In the genomic region with DNA sequence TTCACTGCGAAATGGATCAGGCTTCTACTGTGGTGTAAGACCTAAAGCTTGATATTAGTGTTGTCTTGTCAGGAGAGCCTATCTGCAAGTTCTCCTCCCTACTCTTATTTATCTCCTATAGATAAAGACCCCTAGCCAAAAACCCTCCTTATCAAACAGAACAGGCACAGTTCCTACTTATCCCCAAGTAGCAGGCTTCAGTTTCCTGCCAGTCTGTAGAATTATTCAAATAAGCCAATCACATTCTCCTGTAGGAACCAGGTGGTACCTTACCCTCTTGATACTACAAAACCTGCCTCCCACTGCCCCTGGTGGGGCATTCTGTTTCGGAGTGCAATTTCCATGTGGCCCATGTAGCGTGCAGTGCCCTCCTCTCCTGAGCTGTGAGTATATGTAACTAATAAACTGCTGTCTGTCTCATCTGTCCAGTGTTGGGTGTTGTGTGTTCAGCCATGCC, we compare ENCODE assay signal across 22 cellular contexts.
"Had no signal": no experiment of that assay in that cellular context is flagged by ENCODE, and none has a peak within 500 bp of the region (broad histone marks: within the 10 kb centered on the region; RNA-seq: fewer than 3 reads in every experiment).

No MANE protein-coding gene starts in this region.

- H3K27ac Mint-ChIP-seq: activated CD8-positive, alpha-beta memory T cell treated with anti-CD3 and anti-CD28 coated beads, Interleukin-2, amount 10 ng/mL, durations not matched to agents 7 days and 5 days; activated naive CD4-positive, alpha-beta T cell treated with anti-CD3 and anti-CD28 coated beads for 36 hours; activated naive CD8-positive, alpha-beta T cell treated with anti-CD3 and anti-CD28 coated beads, Interleukin-2, amount 50 U/mL, for 24 hours; activated T-helper 2 cell treated with anti-CD3 and anti-CD28 coated beads, Interferon-gamma antibody, Interleukin-2, Interleukin-4, amounts not matched to agents 10 μg/mL and 5 μg/mL and 100 μg/mL, durations not matched to agents 14 hours and 24 hours and 36 hours; T-helper 1 cell treated with Interleukin-12 subunit alpha and Interleukin-12 subunit beta and Interleukin-4 antibody, amounts not matched to agents 30 μg/mL and 1 μg/mL, for 36 hours had no signal

- H3K36me3 ChIP-seq: ascending aorta, breast epithelium, left lung, tibial nerve, uterus had no signal

- H3K4me1 ChIP-seq: ascending aorta, breast epithelium, left lung, tibial nerve, uterus had no signal

- H3K27ac ChIP-seq: ascending aorta, breast epithelium, left lung, skin epidermis, tibial nerve, uterus had no signal

- ATAC-seq: activated CD4-positive, CD25-positive, alpha-beta regulatory T cell treated with anti-CD3 and anti-CD28 coated beads, Interleukin-2, amount 50 U/mL, for 24 hours; activated CD8-positive, alpha-beta memory T cell treated with anti-CD3 and anti-CD28 coated beads, Interleukin-2, amount 10 ng/mL, durations not matched to agents 7 days and 5 days; activated naive CD8-positive, alpha-beta T cell treated with anti-CD3 and anti-CD28 coated beads, Interleukin-2, amount 50 U/mL, for 24 hours; left lung; right cardiac atrium had no signal

- H3K4me3 Mint-ChIP-seq: activated CD8-positive, alpha-beta memory T cell treated with anti-CD3 and anti-CD28 coated beads, Interleukin-2, amount 10 ng/mL, durations not matched to agents 7 days and 5 days; activated naive CD4-positive, alpha-beta T cell treated with anti-CD3 and anti-CD28 coated beads for 36 hours; activated naive CD8-positive, alpha-beta T cell treated with anti-CD3 and anti-CD28 coated beads, Interleukin-2, amount 50 U/mL, for 24 hours; nephron; T-helper 1 cell treated with Interleukin-12 subunit alpha and Interleukin-12 subunit beta and Interleukin-4 antibody, amounts not matched to agents 30 μg/mL and 1 μg/mL, for 36 hours had no signal

- H3K27me3 Mint-ChIP-seq: activated naive CD8-positive, alpha-beta T cell treated with anti-CD3 and anti-CD28 coated beads, Interleukin-2, amount 50 U/mL, for 24 hours had no signal

- DNase-seq: activated CD4-positive, alpha-beta T cell treated with anti-CD3 and anti-CD28 coated beads, Interleukin-2, amount 50 U/mL, for 48 hours; activated CD8-positive, alpha-beta memory T cell treated with anti-CD3 and anti-CD28 coated beads, Interleukin-2, amount 10 ng/mL, durations not matched to agents 7 days and 5 days; activated naive CD4-positive, alpha-beta T cell treated with anti-CD3 and anti-CD28 coated beads for 36 hours; activated naive CD8-positive, alpha-beta T cell treated with anti-CD3 and anti-CD28 coated beads, Interleukin-2, amount 50 U/mL, for 24 hours; activated T-cell treated with anti-CD3 and anti-CD28 coated beads, Interleukin-2, amount 50 U/mL, for 1 hour; dermis blood vessel endothelial cell; left lung; occipital lobe; right cardiac atrium; stimulated activated CD4-positive, alpha-beta T cell treated with anti-CD3 and anti-CD28 coated beads, Interleukin-4, amount 100 ng/mL, for 24 hours; stimulated activated CD8-positive, alpha-beta memory T cell treated with anti-CD3 and anti-CD28 coated beads, Interleukin-4, amount 100 ng/mL, for 48 hours; stimulated activated naive CD4-positive, alpha-beta T cell treated with Interleukin-2 at 50 U/mL for 16 hours; substantia nigra; uterus had no signal

- H3K9me3 Mint-ChIP-seq: activated naive CD4-positive, alpha-beta T cell treated with anti-CD3 and anti-CD28 coated beads for 36 hours; activated naive CD8-positive, alpha-beta T cell treated with anti-CD3 and anti-CD28 coated beads, Interleukin-2, amount 50 U/mL, for 24 hours; activated T-helper 2 cell treated with anti-CD3 and anti-CD28 coated beads, Interferon-gamma antibody, Interleukin-2, Interleukin-4, amounts not matched to agents 10 μg/mL and 5 μg/mL and 100 μg/mL, durations not matched to agents 14 hours and 24 hours and 36 hours; nephron; T-helper 1 cell treated with Interleukin-12 subunit alpha and Interleukin-12 subunit beta and Interleukin-4 antibody, amounts not matched to agents 30 μg/mL and 1 μg/mL, for 36 hours had no signal

- H3K4me3 ChIP-seq: ascending aorta, breast epithelium, left lung, skin epidermis, tibial nerve, uterus had no signal

- H3K4me1 Mint-ChIP-seq: activated naive CD8-positive, alpha-beta T cell treated with anti-CD3 and anti-CD28 coated beads, Interleukin-2, amount 50 U/mL, for 24 hours had no signal

- H3K27me3 ChIP-seq: ascending aorta, breast epithelium, left lung, tibial nerve, uterus had no signal

- H3K9me3 ChIP-seq: ascending aorta, breast epithelium, left lung, tibial nerve, uterus had no signal
